Comparison of ENCODE assay signal across 9 cellular contexts in genomic region chr15:69893863-69894262, GRCh38.
DNase-seq lines count a peak whose midpoint lies in the region; ATAC-seq and TF ChIP-seq lines count a peak whose summit lies in the region.
"Had no signal": no experiment of that assay in that cellular context is flagged by ENCODE, and none has a peak within 500 bp of the region (broad histone marks: within the 10 kb centered on the region; RNA-seq: fewer than 3 reads in every experiment).

No MANE protein-coding gene starts in this region.

- intact Hi-C loops in MCF 10A (cut with micrococcal nuclease) = no loop called here
- intact Hi-C loops in breast epithelium (cut with DNase I; ENCODE audit: low total_unique reads) = no loop called here

- no peak overlapping the region for H3K27ac Mint-ChIP-seq in MCF 10A (ENCODE audit: low read depth, unreplicated experiment)
- H3K27ac Mint-ChIP-seq: CD4-positive, alpha-beta T cell had no signal

- H3K27me3 ChIP-seq in breast epithelium = peaks cover 0 to 6% of the 10 kb centered on the region in 2 donors

- CTCF ChIA-PET in MCF 10A (lab: Yijun Ruan, JAX) = interaction anchor here (0.7 kb wide), 1 partner anchor 24 kb away, joined by 3 read pairs; no protein-coding TSS in a partner anchor

- peaks cover 100% of the 10 kb centered on the region for H3K27me3 Mint-ChIP-seq in MCF 10A (ENCODE audit: insufficient read depth, unreplicated experiment)

- TF ChIP-seq CTCF in MCF 10A (IDR thresholded peaks at IDR 0.05; ENCODE audit: unreplicated experiment) (no peak), breast epithelium (IDR thresholded peaks at IDR 0.05) (no peak)

- no peak for TF ChIP-seq POLR2A in breast epithelium (IDR thresholded peaks at IDR 0.05)

- peaks cover 7% of the 10 kb centered on the region for H3K9me3 Mint-ChIP-seq in MCF 10A (ENCODE audit: unreplicated experiment)
- H3K9me3 Mint-ChIP-seq: CD4-positive, alpha-beta T cell had no signal

- H3K9me3 ChIP-seq in breast epithelium = peaks cover 0 to 8% of the 10 kb centered on the region in 2 donors

- H3K36me3 Mint-ChIP-seq in MCF 10A (ENCODE audit: insufficient read depth, unreplicated experiment) = no peaks in the 10 kb centered on the region

- H3K4me3 Mint-ChIP-seq in MCF 10A (ENCODE audit: unreplicated experiment) = no peak overlapping the region
- H3K4me3 Mint-ChIP-seq: CD4-positive, alpha-beta T cell had no signal

- POLR2A ChIA-PET in MCF 10A (lab: Yijun Ruan, JAX) = no interaction called here

- H3K4me3 ChIP-seq in breast epithelium = no peak overlapping the region

- no TSS peak for BruUV-seq in MCF 10A (replicated peaks; lab: Mats Ljungman, UMichigan)

- no peak overlapping the region for H3K27ac ChIP-seq in breast epithelium
- H3K27ac ChIP-seq in caudate nucleus (ENCODE audit: low read depth, low read length) = no peak overlapping the region

- H3K4me1 Mint-ChIP-seq in MCF 10A (ENCODE audit: insufficient read depth, unreplicated experiment) = no peaks in the 10 kb centered on the region

- no peaks in the 10 kb centered on the region for H3K4me1 ChIP-seq in breast epithelium

- H3K36me3 ChIP-seq in breast epithelium = no peaks in the 10 kb centered on the region

- DNase-seq in MCF 10A (ENCODE audit: unreplicated experiment) (peak; percentile 49), breast epithelium (ENCODE audit: low spot score in 2 of 2) (no peak), caudate nucleus (lab: John Stamatoyannopoulos, UW) (peak in 53 of 61 donors; percentile 12 to 82 (median 51)), kidney tubule cell (ENCODE audit: low spot score) (peak; percentile 63), NOMO-1 (lab: John Stamatoyannopoulos, UW; ENCODE audit: unreplicated experiment in 2 of 2) (no peak)
- DNase-seq: CD4-positive, alpha-beta T cell had no signal

- ATAC-seq in HG02763 (IDR thresholded peaks at IDR 0.05; ENCODE audit: unreplicated experiment) (no peak), GM19035 (IDR thresholded peaks at IDR 0.05; ENCODE audit: unreplicated experiment) (no peak), HG02840 (IDR thresholded peaks at IDR 0.05; ENCODE audit: low FRiP score, unreplicated experiment) (no peak)

Comparison
In these comparisons a context has a peak if more than half of its experiments do, and no peak if none do; other contexts are left out.
1. DNase-seq: peak in MCF 10A (single experiment), caudate nucleus (53 of 61) and kidney tubule cell (single experiment); none in breast epithelium (0 of 2) and NOMO-1 (0 of 2).